ENCODE assay signal across 8 cellular contexts in the genomic region with DNA sequence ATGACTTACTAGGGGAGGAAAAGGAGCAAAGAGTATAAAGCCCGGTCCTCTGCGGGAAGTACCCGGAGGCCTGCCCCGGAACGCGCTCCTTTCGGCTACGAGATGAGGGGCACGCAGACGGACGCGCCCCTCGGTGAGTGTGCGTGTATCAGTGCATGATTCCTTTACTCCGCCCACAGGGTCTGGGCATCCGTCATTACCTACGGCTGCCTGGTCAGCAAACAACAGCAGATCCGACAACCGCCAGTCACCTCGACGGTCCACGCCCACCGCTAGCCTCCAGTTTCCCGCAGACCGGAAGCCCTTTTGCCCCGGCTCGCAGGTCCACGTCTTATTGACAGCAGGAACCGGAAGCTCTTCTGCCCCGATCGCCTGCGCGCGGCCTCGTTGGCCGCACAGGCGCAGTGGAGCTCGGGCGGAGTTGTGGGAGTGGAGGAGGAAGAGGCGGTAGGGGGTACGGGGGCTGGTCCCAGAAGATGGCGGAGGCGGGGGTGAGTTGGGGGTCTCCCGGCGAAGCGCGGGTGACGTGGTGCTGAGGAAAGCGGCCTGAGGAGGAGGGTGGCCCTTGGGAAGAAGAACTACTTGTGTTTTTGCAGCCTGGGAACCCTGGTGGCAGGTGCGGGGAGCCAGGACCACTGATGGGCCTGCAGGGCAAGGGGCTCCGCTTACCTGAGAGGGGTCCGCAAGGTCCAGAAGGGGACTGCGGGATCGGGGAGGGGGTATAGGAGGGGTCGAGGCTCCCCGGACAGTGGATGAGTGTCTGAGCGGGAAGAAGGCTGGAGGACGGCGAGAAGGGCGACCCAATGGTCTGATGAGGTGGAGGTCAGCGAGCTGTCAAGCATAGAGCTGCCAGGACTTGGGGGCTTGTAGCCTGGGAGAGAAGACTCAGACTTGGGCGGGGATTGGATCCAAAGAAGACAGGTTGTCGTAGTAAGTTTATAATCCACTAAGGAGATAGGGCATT. TPM values are rescaled to one million over a fixed set of nuclear protein-coding genes. Genes with fewer than 3 reads are reported as not detected.
A peak's percentile ranks its signal among the peaks of the same experiment; 100 is the strongest.
DNase-seq lines count a peak whose midpoint lies in the region; ATAC-seq, FAIRE-seq and TF ChIP-seq lines count a peak whose summit lies in the region.

A gene (plus strand): TSS at position 421 of the 964 bp plus-strand sequence. CDS start 8,086 bp downstream, outside the sequence.

- TF ChIP-seq CTCF in kidney (IDR thresholded peaks at IDR 0.05; ENCODE audit: borderline replicate concordance, extremely low read depth, insufficient read depth): no peak

- peak; percentile 58 for FAIRE-seq in kidney (lab: Jason Lieb, UNC)

- intact Hi-C loops in kidney (cut with DNase I): no loop called here

- H3K4me3 ChIP-seq in kidney (ENCODE audit: low read length in 2 of 2): peak within 1 kb of the TSS; percentile 91 to 96

- peak within 1 kb of the TSS; percentile 60 to 83 for H3K9ac ChIP-seq in kidney (ENCODE audit: low read length in 2 of 2)

- H3K27ac ChIP-seq in kidney (ENCODE audit: low read depth in 2 of 2, low read length in 2 of 2): peak within 1 kb of the TSS; percentile 70 to 75

- H3K36me3 ChIP-seq in kidney (ENCODE audit: control insufficient read depth in 1 of 2, insufficient read depth in 2 of 2, low read length in 2 of 2): no peaks in the 10 kb centered on the region

- H3K9me3 ChIP-seq in kidney (ENCODE audit: control insufficient read depth in 1 of 2, low read length in 2 of 2): no peaks in the 10 kb centered on the region

- DNase-seq in AG20443 (ENCODE audit: low spot score) (peak; percentile 97), NCI-H446 (lab: John Stamatoyannopoulos, UW) (peak; percentile 93 to 98), cerebellar cortex (ENCODE audit: low spot score) (peak; percentile 98), kidney (peak; percentile 98)
- peak; percentile 75 for DNase-seq in activated CD4-positive, CD25-positive, alpha-beta regulatory T cell treated with anti-CD3 and anti-CD28 coated beads, Interleukin-2, amount 50 U/mL, for 16 hours (ENCODE audit: low read depth, low spot score)
- peak; percentile 95 for DNase-seq in stimulated activated CD4-positive, alpha-beta T cell treated with anti-CD3 and anti-CD28 coated beads, Interleukin-15, amount 100 ng/mL, for 24 hours

- ATAC-seq in GM19025 (IDR thresholded peaks at IDR 0.05; ENCODE audit: low read depth, unreplicated experiment) (peak; percentile 95), HG03342 (IDR thresholded peaks at IDR 0.05; ENCODE audit: unreplicated experiment) (peak; percentile 95)

- peaks cover 7 to 14% of the 10 kb centered on the region in 2 donors for H3K4me1 ChIP-seq in kidney (ENCODE audit: control insufficient read depth in 1 of 2, insufficient read depth in 1 of 2, low read depth in 1 of 2, low read length in 2 of 2)

RNA-seq across cellular contexts. Expression of the gene that starts here (rescaled TPM):
- total RNA-seq in kidney: 29.0 TPM
- polyA plus RNA-seq in kidney (ENCODE audit: insufficient read depth, low read depth, low replicate concordance): 18.4 TPM

Comparison
In these comparisons a context has a peak if more than half of its experiments do, and no peak if none do; other contexts are left out.
1. Peak in every context shown above with its lines: DNase-seq, ATAC-seq, H3K4me3 ChIP-seq and H3K27ac ChIP-seq.